ENCODE assay signal across 10 cellular contexts in genomic region chr4:184395451-184395917, GRCh38.
DNase-seq lines count a peak whose midpoint lies in the region; ATAC-seq, FAIRE-seq and TF ChIP-seq lines count a peak whose summit lies in the region.
"Had no signal": no experiment of that assay in that cellular context is flagged by ENCODE, and none has a peak within 500 bp of the region (broad histone marks: within the 10 kb centered on the region; RNA-seq: fewer than 3 reads in every experiment).

No MANE protein-coding gene starts in this region.

- TF ChIP-seq POLR2A in GM12878 (IDR thresholded peaks at IDR 0.05; ENCODE audit: low read depth, low read length), result no peak

- RAD21 ChIA-PET in GM12878 (lab: Charles Lee; ENCODE audit: unreplicated experiment), result interaction anchor here (0.7 to 3.7 kb wide), 10 partner anchors 12 to 144 kb away, joined by 3 to 22 read pairs (median 4); no protein-coding TSS in a partner anchor

- H3K4me1 ChIP-seq in GM12878 (ENCODE audit: control insufficient read depth, insufficient read depth, low read length), result peaks cover 29% of the 10 kb centered on the region

- H3K9ac ChIP-seq in GM12878 (ENCODE audit: control insufficient read depth, insufficient read depth, low read length), result peak overlapping the region; percentile 47

- peak overlapping the region; percentile 29 for H3K4me3 ChIP-seq in GM12878

- H3K4me1 Mint-ChIP-seq in stimulated activated effector memory CD8-positive, alpha-beta T cell treated with anti-CD3 and anti-CD28 coated beads, Interleukin-12 subunit alpha, Interleukin-12 subunit beta, amount 100 ng/mL, for 72 hours, result peaks cover 28% of the 10 kb centered on the region

- TF ChIP-seq EP300 in GM12878 (IDR thresholded peaks at IDR 0.05; ENCODE audit: borderline replicate concordance in 1 of 2, control insufficient read depth in 1 of 2, low read depth in 2 of 2, low read length in 2 of 2), result no peak

- H3K4me3 Mint-ChIP-seq in stimulated activated effector memory CD8-positive, alpha-beta T cell treated with anti-CD3 and anti-CD28 coated beads, Interleukin-12 subunit alpha, Interleukin-12 subunit beta, amount 100 ng/mL, for 72 hours, result no peak overlapping the region
- H3K4me3 Mint-ChIP-seq: activated CD8-positive, alpha-beta T cell treated with anti-CD3 and anti-CD28 coated beads for 36 hours had no signal

- FAIRE-seq in GM12878 (lab: Jason Lieb, UNC), result no peak

- peaks cover 13 to 52% of the 10 kb centered on the region in 2 experiments for H3K36me3 ChIP-seq in GM12878 (ENCODE audit: control insufficient read depth in 2 of 2, insufficient read depth in 2 of 2, low read length in 1 of 2)

- intact Hi-C loops in GM12878 (cut with micrococcal nuclease; ENCODE audit: unreplicated experiment), result loop anchor here (5.0 kb wide), 5 partner anchors 77 to 142 kb away; partner anchors contain the start of gene IRF2

- SMC1A ChIA-PET in GM12878 (lab: Charles Lee; ENCODE audit: uncharacterized antibody, unreplicated experiment), result interaction anchor here (0.6 to 2.6 kb wide), 17 partner anchors 11 to 259 kb away, joined by 3 to 23 read pairs (median 6); no protein-coding TSS in a partner anchor

- CTCF ChIA-PET in GM12878 (lab: Yijun Ruan, JAX), result interaction anchor here (0.8 to 1.9 kb wide), 5 partner anchors 10 to 132 kb away, joined by 3 to 6 read pairs (median 4); no protein-coding TSS in a partner anchor

- peaks cover 5% of the 10 kb centered on the region for H3K79me2 ChIP-seq in GM12878 (ENCODE audit: control insufficient read depth, insufficient read depth, low read length)

- H3K27me3 ChIP-seq in GM12878 (replicated peaks in 1 of 2; ENCODE audit: control insufficient read depth in 2 of 2, insufficient read depth in 2 of 2, low read length in 1 of 2), result no peaks in the 10 kb centered on the region
- H3K27me3 ChIP-seq: foreskin keratinocyte had no signal

- in situ Hi-C loops in GM12878 (cut with MboI), result no loop called here
- in situ Hi-C loops in KBM-7 (cut with MboI; ENCODE audit: low pct_unique_long_range_greater_than_20kb, low sequenced_read_pairs), result no loop called here

- TF ChIP-seq CTCF in GM12878 (IDR thresholded peaks at IDR 0.05 in 2 of 3, conservative IDR thresholded peaks at IDR 0.05 in 1 of 3; ENCODE audit: control insufficient read depth in 2 of 3, extremely low read depth in 1 of 3, insufficient read depth in 1 of 3, low read depth in 3 of 3, low read length in 3 of 3), result no peak

- H3K27ac Mint-ChIP-seq in stimulated activated effector memory CD8-positive, alpha-beta T cell treated with anti-CD3 and anti-CD28 coated beads, Interleukin-12 subunit alpha, Interleukin-12 subunit beta, amount 100 ng/mL, for 72 hours, result peak overlapping the region; percentile 17

- H3K27ac ChIP-seq in GM12878 (ENCODE audit: control insufficient read depth, insufficient read depth), result peak overlapping the region; percentile 76
- H3K27ac ChIP-seq: foreskin keratinocyte had no signal

- peak; percentile 5 for ATAC-seq in GM19351 (IDR thresholded peaks at IDR 0.05; ENCODE audit: unreplicated experiment)
- peak; percentile 15 for ATAC-seq in HG03045 (IDR thresholded peaks at IDR 0.05; ENCODE audit: unreplicated experiment)
- peak; percentile 9; the same call in 2 of the 3 replicates for ATAC-seq in GM12878
- no peak for ATAC-seq in stimulated activated effector memory CD8-positive, alpha-beta T cell treated with anti-CD3 and anti-CD28 coated beads, Interleukin-12 subunit alpha, Interleukin-12 subunit beta, amount 100 ng/mL, for 72 hours
- ATAC-seq: activated CD8-positive, alpha-beta T cell treated with anti-CD3 and anti-CD28 coated beads for 36 hours; foreskin keratinocyte had no signal

- no peaks in the 10 kb centered on the region; the same call in 1 of the 3 replicates for H3K9me3 ChIP-seq in GM12878 (replicated peaks; ENCODE audit: control insufficient read depth, insufficient read depth, low read length)

- peak overlapping the region; percentile 94 for H3K4me2 ChIP-seq in GM12878 (ENCODE audit: control insufficient read depth, insufficient read depth)

- no peaks in the 10 kb centered on the region for H4K20me1 ChIP-seq in GM12878 (ENCODE audit: control insufficient read depth, insufficient read depth)

- H2AFZ ChIP-seq in GM12878 (ENCODE audit: control insufficient read depth, low read depth, low read length), result no peak overlapping the region; the same call in 1 of the 2 replicates

- H3K9me3 Mint-ChIP-seq in stimulated activated effector memory CD8-positive, alpha-beta T cell treated with anti-CD3 and anti-CD28 coated beads, Interleukin-12 subunit alpha, Interleukin-12 subunit beta, amount 100 ng/mL, for 72 hours, result no peaks in the 10 kb centered on the region
- H3K9me3 Mint-ChIP-seq: activated CD8-positive, alpha-beta T cell treated with anti-CD3 and anti-CD28 coated beads for 36 hours had no signal

- WGBS in GM12878 (ENCODE audit: insufficient coverage, insufficient replicate concordance, low lambda C conversion rate, missing lambda C conversion rate), result 14% methylated on average over 7 of the region's 7 CpGs

- DNase-seq in GM12878 (ENCODE audit: low read depth, low spot score) (no peak), KBM-7 (no peak), NCI-H1417 treated with DMSO at 0.1 percent for 48 hours (lab: John Stamatoyannopoulos, UW) (no peak)
- no peak for DNase-seq in stimulated activated effector memory CD8-positive, alpha-beta T cell treated with anti-CD3 and anti-CD28 coated beads, Interleukin-12 subunit alpha, Interleukin-12 subunit beta, amount 100 ng/mL, for 72 hours (ENCODE audit: low spot score in 2 of 2)
- no peak for DNase-seq in activated CD4-positive, alpha-beta T cell treated with anti-CD3 and anti-CD28 coated beads for 1 hour
- DNase-seq: activated CD8-positive, alpha-beta T cell treated with anti-CD3 and anti-CD28 coated beads for 36 hours; foreskin keratinocyte; HCEC 1CT had no signal

- BruUV-seq in GM12878 (replicated peaks; lab: Mats Ljungman, UMichigan), result no TSS peak

- peaks cover 99% of the 10 kb centered on the region for H3K36me3 Mint-ChIP-seq in stimulated activated effector memory CD8-positive, alpha-beta T cell treated with anti-CD3 and anti-CD28 coated beads, Interleukin-12 subunit alpha, Interleukin-12 subunit beta, amount 100 ng/mL, for 72 hours

- TF ChIP-seq RAD21 in GM12878 (IDR thresholded peaks at IDR 0.05; ENCODE audit: insufficient read depth, low read depth, low read length), result no peak

- POLR2A ChIA-PET in GM12878 (lab: Charles Lee), result interaction anchor here (0.7 to 2.9 kb wide), 9 partner anchors 10 to 119 kb away, joined by 3 to 16 read pairs (median 3); no protein-coding TSS in a partner anchor

TF ChIP-seq in GM12878, 131 proteins besides CTCF, POLR2A, EP300 and RAD21 (continues in another document):
- TF ChIP-seq PML (IDR thresholded peaks at IDR 0.05; ENCODE audit: low read length) (0 out of 2 replicates have a peak, but pooled peaks have one; percentile 12), ZNF622 (IDR thresholded peaks at IDR 0.05) (no peak), TAF1 (IDR thresholded peaks at IDR 0.05; ENCODE audit: borderline replicate concordance, low read depth, low read length) (no peak), PAX5 (IDR thresholded peaks at IDR 0.05; ENCODE audit: borderline replicate concordance, low read depth, low read length) (no peak), ZZZ3 (IDR thresholded peaks at IDR 0.05; ENCODE audit: control insufficient read depth, insufficient read length, low read depth) (no peak), POU2F2 (IDR thresholded peaks at IDR 0.05; ENCODE audit: borderline replicate concordance, low read depth, low read length) (no peak), MEF2A (IDR thresholded peaks at IDR 0.05; ENCODE audit: insufficient read depth, low read depth, low read length) (0 out of 2 replicates have a peak, but pooled peaks have one; percentile 12), YY1 (IDR thresholded peaks at IDR 0.05; ENCODE audit: low read depth, low read length) (peak; percentile 51; the same call in 1 of the 2 replicates), HDGF (IDR thresholded peaks at IDR 0.05) (no peak), FOXM1 (IDR thresholded peaks at IDR 0.05; ENCODE audit: low read depth, low read length) (no peak), RELB (IDR thresholded peaks at IDR 0.05; ENCODE audit: low read depth) (no peak)
